ENCODE assay signal across 28 cellular contexts in the genomic region with DNA sequence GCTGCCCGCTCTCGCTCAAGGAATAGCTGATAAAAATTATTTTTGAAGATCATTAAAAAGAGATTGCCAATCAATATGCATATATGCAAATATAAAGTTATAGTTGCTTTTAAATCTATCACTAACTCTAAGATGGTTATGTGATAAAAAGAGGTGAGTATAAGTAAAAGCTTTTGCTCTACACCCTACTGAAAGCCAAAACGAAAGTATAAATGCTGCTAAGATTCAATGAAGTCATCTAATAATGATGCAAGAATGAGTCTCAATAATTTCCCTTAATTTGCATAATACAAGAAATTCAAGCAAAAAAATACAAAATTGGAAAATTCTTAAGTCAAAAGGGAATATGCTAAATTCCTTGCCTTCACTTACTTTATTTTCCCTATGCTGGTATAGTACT.
DNase-seq lines count a peak whose midpoint lies in the region; ATAC-seq and TF ChIP-seq lines count a peak whose summit lies in the region.
"Had no signal": no experiment of that assay in that cellular context is flagged by ENCODE, and none has a peak within 500 bp of the region (broad histone marks: within the 10 kb centered on the region; RNA-seq: fewer than 3 reads in every experiment).

No MANE protein-coding gene starts in this region.

- no peak overlapping the region for H3K18ac ChIP-seq in H9 (ENCODE audit: insufficient read length, low read depth, low read length)

- WGBS in H9 (ENCODE audit: extremely low coverage, insufficient read length, low lambda C conversion rate), result no CpG with 5 or more reads among the region's 3 CpGs

- no peak overlapping the region for H2BK12ac ChIP-seq in H9 (ENCODE audit: insufficient read length, low read depth, low read length)

- H3K4me1 Mint-ChIP-seq in T-helper 2 cell treated with Interferon-gamma antibody and Interleukin-4, amounts not matched to agents 5 μg/mL and 100 μg/mL, for 36 hours (ENCODE audit: low read depth), result peaks cover 23% of the 10 kb centered on the region
- H3K4me1 Mint-ChIP-seq in CD4-positive, CD25-positive, alpha-beta regulatory T cell, result peaks cover 14 to 47% (median 25%) of the 10 kb centered on the region in 4 donors
- H3K4me1 Mint-ChIP-seq in activated naive CD8-positive, alpha-beta T cell treated with anti-CD3 and anti-CD28 coated beads, Interleukin-2, amount 50 U/mL, for 24 hours, result peaks cover 31% of the 10 kb centered on the region
- H3K4me1 Mint-ChIP-seq in immature natural killer cell (peaks cover 9 to 25% of the 10 kb centered on the region in 2 donors), H9 (no peaks in the 10 kb centered on the region)
- H3K4me1 Mint-ChIP-seq: neural crest cell had no signal

- no peak overlapping the region for H4K8ac ChIP-seq in H9 (replicated peaks; ENCODE audit: insufficient read length, low read depth, low read length)

- ATAC-seq in CD4-positive, CD25-positive, alpha-beta regulatory T cell (ENCODE audit: low read depth in 2 of 2), result no peak
- no peak for ATAC-seq in activated naive CD8-positive, alpha-beta T cell treated with anti-CD3 and anti-CD28 coated beads, Interleukin-2, amount 50 U/mL, for 24 hours
- ATAC-seq: HCT116, right cardiac atrium had no signal

- peaks cover 72% of the 10 kb centered on the region for H3K36me3 ChIP-seq in CD4-positive, CD25-positive, alpha-beta regulatory T cell (ENCODE audit: control insufficient read depth, insufficient read depth, low read length)

- H3K4me3 ChIP-seq in CD4-positive, CD25-positive, alpha-beta regulatory T cell (ENCODE audit: low read depth, low read length), result no peak overlapping the region
- H3K4me3 ChIP-seq: lung, Peyer's patch had no signal

- no peak overlapping the region for H4K91ac ChIP-seq in H9 (ENCODE audit: insufficient read length, low read depth, low read length)

- H3K23ac ChIP-seq in H9 (ENCODE audit: insufficient read length, low read depth, low read length), result no peak overlapping the region

- no peak overlapping the region for H4K5ac ChIP-seq in H9 (ENCODE audit: insufficient read length, low read depth, low read length)

- H3K79me2 ChIP-seq in H9 (ENCODE audit: insufficient read depth, low read length), result no peaks in the 10 kb centered on the region

- no peaks in the 10 kb centered on the region for H3K27me3 ChIP-seq in CD4-positive, CD25-positive, alpha-beta regulatory T cell (ENCODE audit: control insufficient read depth, insufficient read depth, low read length)
- no peaks in the 10 kb centered on the region for H3K27me3 ChIP-seq in H9 (ENCODE audit: insufficient read depth, low read length)
- H3K27me3 ChIP-seq: Peyer's patch had no signal

- TF ChIP-seq CTCF in H9 (conservative IDR thresholded peaks at IDR 0.05), result no peak

- H3K36me3 Mint-ChIP-seq in T-helper 2 cell treated with Interferon-gamma antibody and Interleukin-4, amounts not matched to agents 5 μg/mL and 100 μg/mL, for 36 hours (ENCODE audit: low read depth), result peaks cover 69% of the 10 kb centered on the region
- peaks cover 45% of the 10 kb centered on the region for H3K36me3 Mint-ChIP-seq in CD4-positive, CD25-positive, alpha-beta regulatory T cell
- H3K36me3 Mint-ChIP-seq in activated naive CD8-positive, alpha-beta T cell treated with anti-CD3 and anti-CD28 coated beads, Interleukin-2, amount 50 U/mL, for 24 hours (ENCODE audit: low read depth), result peaks cover 75% of the 10 kb centered on the region
- peaks cover 14 to 44% (median 16%) of the 10 kb centered on the region in 3 donors for H3K36me3 Mint-ChIP-seq in immature natural killer cell
- peaks cover 45 to 90% (median 68%) of the 10 kb centered on the region in 3 experiments for H3K36me3 Mint-ChIP-seq in H9 (ENCODE audit: insufficient read depth in 1 of 3, low read depth in 3 of 3)

- peaks cover 6% of the 10 kb centered on the region for H3K4me1 ChIP-seq in CD4-positive, CD25-positive, alpha-beta regulatory T cell (ENCODE audit: control insufficient read depth, insufficient read depth, low read length, poor library complexity, severe bottlenecking)
- no peaks in the 10 kb centered on the region for H3K4me1 ChIP-seq in H9 (ENCODE audit: insufficient read depth, low read length)

- H2BK120ac ChIP-seq in H9 (ENCODE audit: low read depth, low read length, poor library complexity, severe bottlenecking), result no peak overlapping the region

- no peaks in the 10 kb centered on the region for H3K9me3 Mint-ChIP-seq in T-helper 2 cell treated with Interferon-gamma antibody and Interleukin-4, amounts not matched to agents 5 μg/mL and 100 μg/mL, for 36 hours
- peaks cover 0 to 2% (median 0%) of the 10 kb centered on the region in 7 donors for H3K9me3 Mint-ChIP-seq in CD4-positive, CD25-positive, alpha-beta regulatory T cell
- no peaks in the 10 kb centered on the region for H3K9me3 Mint-ChIP-seq in activated naive CD8-positive, alpha-beta T cell treated with anti-CD3 and anti-CD28 coated beads, Interleukin-2, amount 50 U/mL, for 24 hours
- no peaks in the 10 kb centered on the region for H3K9me3 Mint-ChIP-seq in immature natural killer cell
- no peaks in the 10 kb centered on the region for H3K9me3 Mint-ChIP-seq in H9
- H3K9me3 Mint-ChIP-seq: brain; CD4-positive, alpha-beta T cell; neural crest cell had no signal

- H2AFZ ChIP-seq in H9 (ENCODE audit: low read length), result no peak overlapping the region

- H4K20me1 ChIP-seq in H9 (ENCODE audit: control insufficient read depth, insufficient read depth, insufficient read length), result no peaks in the 10 kb centered on the region

- H3K9me3 ChIP-seq in CD4-positive, CD25-positive, alpha-beta regulatory T cell (ENCODE audit: control insufficient read depth in 2 of 2, low read length in 2 of 2), result no peaks in the 10 kb centered on the region
- no peaks in the 10 kb centered on the region for H3K9me3 ChIP-seq in H9 (ENCODE audit: control insufficient read depth, low read depth, low read length)
- H3K9me3 ChIP-seq: Peyer's patch had no signal

- no peak for DNase-seq in T-helper 2 cell treated with Interferon-gamma antibody and Interleukin-4, amounts not matched to agents 5 μg/mL and 100 μg/mL, for 36 hours (ENCODE audit: low spot score)
- DNase-seq in T-helper 2 cell (no peak), immature natural killer cell (no peak), head of caudate nucleus (no peak), anterior cingulate cortex (lab: John Stamatoyannopoulos, UW) (no peak), H9 (no peak)
- DNase-seq in CD4-positive, CD25-positive, alpha-beta regulatory T cell, result no peak
- DNase-seq in activated naive CD8-positive, alpha-beta T cell treated with anti-CD3 and anti-CD28 coated beads, Interleukin-2, amount 50 U/mL, for 24 hours, result no peak
- DNase-seq: 8988T; activated CD4-positive, alpha-beta T cell treated with anti-CD3 and anti-CD28 coated beads for 1 hour; CD4-positive, alpha-beta T cell; effector CD4-positive, alpha-beta T cell; foreskin fibroblast; NCI-H1417 treated with DMSO at 0.1 percent for 48 hours; NCI-H2081; NCI-H2227 treated with DMSO at 0.1 percent for 48 hours; Peyer's patch; posterior cingulate gyrus; right cardiac atrium; SHP77 treated with DMSO at 0.1 percent for 48 hours; stimulated activated CD4-positive, alpha-beta T cell treated with anti-CD3 and anti-CD28 coated beads, Interleukin-4, amount 100 ng/mL, for 24 hours; stimulated activated naive CD4-positive, alpha-beta T cell; SW 1271 had no signal

- no peak overlapping the region for H3K14ac ChIP-seq in H9 (ENCODE audit: insufficient read depth, low read length)

- H2BK5ac ChIP-seq in H9 (ENCODE audit: insufficient read length, low read length), result no peak overlapping the region

- no peaks in the 10 kb centered on the region for H3K27me3 Mint-ChIP-seq in T-helper 2 cell treated with Interferon-gamma antibody and Interleukin-4, amounts not matched to agents 5 μg/mL and 100 μg/mL, for 36 hours (ENCODE audit: low read depth)
- no peaks in the 10 kb centered on the region for H3K27me3 Mint-ChIP-seq in CD4-positive, CD25-positive, alpha-beta regulatory T cell
- no peaks in the 10 kb centered on the region for H3K27me3 Mint-ChIP-seq in activated naive CD8-positive, alpha-beta T cell treated with anti-CD3 and anti-CD28 coated beads, Interleukin-2, amount 50 U/mL, for 24 hours
- H3K27me3 Mint-ChIP-seq in immature natural killer cell (ENCODE audit: low read depth in 3 of 3), result peaks cover 0 to 2% (median 2%) of the 10 kb centered on the region in 3 donors
- H3K27me3 Mint-ChIP-seq in H9 (ENCODE audit: low read depth), result no peaks in the 10 kb centered on the region
- H3K27me3 Mint-ChIP-seq: brain; CD4-positive, alpha-beta T cell had no signal

- no peaks in the 10 kb centered on the region for H3K23me2 ChIP-seq in H9 (ENCODE audit: insufficient read length, low read depth, low read length, poor library complexity, severe bottlenecking)

- H2AK5ac ChIP-seq in H9 (ENCODE audit: insufficient read length, low read length), result no peak overlapping the region

- peak overlapping the region; percentile 56 for H3K27ac Mint-ChIP-seq in T-helper 2 cell treated with Interferon-gamma antibody and Interleukin-4, amounts not matched to agents 5 μg/mL and 100 μg/mL, for 36 hours
- peak overlapping the region in 2 of 3 donors; percentile 17 to 21 for H3K27ac Mint-ChIP-seq in CD4-positive, CD25-positive, alpha-beta regulatory T cell
- H3K27ac Mint-ChIP-seq in activated naive CD8-positive, alpha-beta T cell treated with anti-CD3 and anti-CD28 coated beads, Interleukin-2, amount 50 U/mL, for 24 hours, result peak overlapping the region; percentile 39
- H3K27ac Mint-ChIP-seq in immature natural killer cell (peak overlapping the region in 4 of 6 donors; percentile 50 to 77 (median 56)), H9 (no peak overlapping the region)

- no peak overlapping the region for H3K4me3 Mint-ChIP-seq in T-helper 2 cell treated with Interferon-gamma antibody and Interleukin-4, amounts not matched to agents 5 μg/mL and 100 μg/mL, for 36 hours
- no peak overlapping the region for H3K4me3 Mint-ChIP-seq in CD4-positive, CD25-positive, alpha-beta regulatory T cell
- no peak overlapping the region for H3K4me3 Mint-ChIP-seq in activated naive CD8-positive, alpha-beta T cell treated with anti-CD3 and anti-CD28 coated beads, Interleukin-2, amount 50 U/mL, for 24 hours
- H3K4me3 Mint-ChIP-seq in immature natural killer cell (no peak overlapping the region), H9 (no peak overlapping the region)
- H3K4me3 Mint-ChIP-seq: brain; CD4-positive, alpha-beta T cell; neural crest cell had no signal

- no peak overlapping the region for H3K9ac ChIP-seq in H9 (ENCODE audit: extremely low read depth, insufficient read length, low read length)

- no peak overlapping the region for H3T11ph ChIP-seq in H9 (ENCODE audit: low read length)

- intact Hi-C loops in head of caudate nucleus (cut with DNase I), result no loop called here

- H3K56ac ChIP-seq in H9 (ENCODE audit: insufficient read length, low read depth, low read length), result no peak overlapping the region

- H3K4ac ChIP-seq in H9 (ENCODE audit: low read depth, low read length), result no peak overlapping the region

- H3K27ac ChIP-seq in CD4-positive, CD25-positive, alpha-beta regulatory T cell (ENCODE audit: insufficient read depth, low read length, poor library complexity, severe bottlenecking), result no peak overlapping the region
- no peak overlapping the region for H3K27ac ChIP-seq in H9 (ENCODE audit: insufficient read length, low read depth, low read length)
- H3K27ac ChIP-seq: epithelial cell of prostate, Peyer's patch had no signal

- no peak overlapping the region for H2BK15ac ChIP-seq in H9 (ENCODE audit: low read depth, low read length)

- H2BK20ac ChIP-seq in H9 (ENCODE audit: low read depth, low read length, poor library complexity, severe bottlenecking), result no peak overlapping the region

- H3K4me2 ChIP-seq in H9 (ENCODE audit: insufficient read depth, insufficient read length, low read length), result no peak overlapping the region

- H3K79me1 ChIP-seq in H9 (ENCODE audit: insufficient read depth, low read depth, low read length, poor library complexity, severe bottlenecking), result no peaks in the 10 kb centered on the region

Comparison
In these comparisons a context has a peak if more than half of its experiments do, and no peak if none do; other contexts are left out.
1. H3K27ac Mint-ChIP-seq: peak in T-helper 2 cell treated with Interferon-gamma antibody and Interleukin-4, amounts not matched to agents 5 μg/mL and 100 μg/mL, for 36 hours (single experiment), CD4-positive, CD25-positive, alpha-beta regulatory T cell (2 of 3), activated naive CD8-positive, alpha-beta T cell treated with anti-CD3 and anti-CD28 coated beads, Interleukin-2, amount 50 U/mL, for 24 hours (single experiment) and immature natural killer cell (4 of 6); none in H9 (0 of 3).